ENCODE assay signal across 24 cellular contexts in the genomic region with DNA sequence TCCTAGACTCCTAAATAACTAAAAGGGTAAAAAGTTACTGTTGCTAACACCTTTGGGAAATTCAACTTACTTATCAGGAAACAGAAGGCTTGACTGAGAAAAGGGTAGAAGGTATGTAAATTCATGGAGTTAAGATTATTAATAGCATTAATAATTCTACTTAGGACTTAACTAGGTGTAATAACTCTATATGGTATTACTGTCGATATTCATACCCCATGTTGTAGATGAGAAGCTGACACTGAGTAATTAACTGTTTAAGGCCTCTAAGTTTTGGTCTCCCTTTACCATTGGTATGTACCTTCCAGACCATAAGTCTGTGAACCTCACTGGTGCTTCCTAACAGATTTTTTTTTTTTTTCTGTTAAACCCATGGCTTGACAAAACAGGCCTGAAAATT. TPM values are rescaled to one million over a fixed set of nuclear protein-coding genes. Genes with fewer than 3 reads are reported as not detected.
"Had no signal": no experiment of that assay in that cellular context is flagged by ENCODE, and none has a peak within 500 bp of the region (broad histone marks: within the 10 kb centered on the region; RNA-seq: fewer than 3 reads in every experiment).

No MANE protein-coding gene starts in this region.

- H3K4me1 ChIP-seq: colonic mucosa, psoas muscle had no signal

- H3K27ac ChIP-seq: colonic mucosa, esophagus squamous epithelium, psoas muscle, sigmoid colon, skin epidermis, thoracic aorta had no signal

- H3K4me3 Mint-ChIP-seq: naive thymus-derived CD4-positive, alpha-beta T cell; nephron progenitor cell; stimulated activated naive B cell treated with anti-CD40 and anti-IgM and Interleukin-4, amounts not matched to agents 10 μg/mL and 1 μg/mL and 100 μg/mL, for 72 hours; stimulated activated naive CD8-positive, alpha-beta T cell treated with anti-CD3 and anti-CD28 coated beads, Interleukin-15, amount 100 ng/mL, for 72 hours had no signal

- H3K27ac Mint-ChIP-seq: nephron progenitor cell; stimulated activated naive B cell treated with anti-CD40 and anti-IgM and Interleukin-4, amounts not matched to agents 10 μg/mL and 1 μg/mL and 100 μg/mL, for 72 hours had no signal

- ATAC-seq: naive thymus-derived CD4-positive, alpha-beta T cell; psoas muscle; stimulated activated naive CD8-positive, alpha-beta T cell treated with anti-CD3 and anti-CD28 coated beads, Interleukin-15, amount 100 ng/mL, for 72 hours had no signal

- H3K9me3 Mint-ChIP-seq: naive thymus-derived CD4-positive, alpha-beta T cell; stimulated activated naive B cell treated with anti-CD40 and anti-IgM and Interleukin-4, amounts not matched to agents 10 μg/mL and 1 μg/mL and 100 μg/mL, for 72 hours; stimulated activated naive CD8-positive, alpha-beta T cell treated with anti-CD3 and anti-CD28 coated beads, Interleukin-15, amount 100 ng/mL, for 72 hours had no signal

- H3K9me3 ChIP-seq: colonic mucosa, esophagus squamous epithelium, psoas muscle, sigmoid colon, thoracic aorta had no signal

- H3K36me3 ChIP-seq: colonic mucosa, thoracic aorta had no signal

- H3K27me3 ChIP-seq: colonic mucosa, esophagus squamous epithelium, sigmoid colon had no signal

- H3K27me3 Mint-ChIP-seq: naive thymus-derived CD4-positive, alpha-beta T cell; stimulated activated naive B cell treated with anti-CD40 and anti-IgM and Interleukin-4, amounts not matched to agents 10 μg/mL and 1 μg/mL and 100 μg/mL, for 72 hours; stimulated activated naive CD8-positive, alpha-beta T cell treated with anti-CD3 and anti-CD28 coated beads, Interleukin-15, amount 100 ng/mL, for 72 hours had no signal

- H3K4me3 ChIP-seq: colonic mucosa, esophagus squamous epithelium, psoas muscle, sigmoid colon, skin epidermis, thoracic aorta had no signal

- DNase-seq: colonic mucosa; dermis blood vessel endothelial cell; esophagus squamous epithelium; foreskin fibroblast; kidney; left cardiac atrium; left ventricle myocardium superior; naive thymus-derived CD4-positive, alpha-beta T cell; nephron progenitor cell; psoas muscle; retina; sigmoid colon; stimulated activated CD4-positive, alpha-beta T cell treated with anti-CD3 and anti-CD28 coated beads, Interleukin-2, amount 100 ng/mL, for 24 hours; stimulated activated CD4-positive, alpha-beta T cell treated with anti-CD3 and anti-CD28 coated beads, Interleukin-4, amount 100 ng/mL, for 4 hours; stimulated activated naive B cell treated with anti-CD40 and anti-IgM and Interleukin-4, amounts not matched to agents 10 μg/mL and 1 μg/mL and 100 μg/mL, for 72 hours; stimulated activated naive CD8-positive, alpha-beta T cell treated with anti-CD3 and anti-CD28 coated beads, Interleukin-15, amount 100 ng/mL, for 72 hours; trophoblast cell had no signal

RNA-seq across cellular contexts. Expression of a gene that starts 27.6 kb away (rescaled TPM):
- total RNA-seq: colonic mucosa, epithelial cell of proximal tubule, left cardiac atrium, left ventricle myocardium superior, lung microvascular endothelial cell, mesenteric fat pad, omental fat pad, sigmoid colon, subcutaneous adipose tissue had no signal
- polyA plus RNA-seq: naive thymus-derived CD4-positive, alpha-beta T cell; psoas muscle had no signal
